25 cellular contexts compared by ENCODE assay signal in genomic region chr1:19712928-19713327, GRCh38. TPM values are rescaled to one million over a fixed set of nuclear protein-coding genes. Genes with fewer than 3 reads are reported as not detected.
"Had no signal": no experiment of that assay in that cellular context is flagged by ENCODE, and none has a peak within 500 bp of the region (broad histone marks: within the 10 kb centered on the region; RNA-seq: fewer than 3 reads in every experiment).

No MANE protein-coding gene starts in this region.

- H3K4me1 ChIP-seq: prostate gland, thyroid gland, upper lobe of right lung had no signal

- ATAC-seq: effector memory CD8-positive, alpha-beta T cell; esophagus mucosa; left cardiac atrium; natural killer cell; T-cell; upper lobe of right lung had no signal

- H3K9me3 Mint-ChIP-seq: activated naive CD4-positive, alpha-beta T cell treated with anti-CD3 and anti-CD28 coated beads, Interleukin-2, amount 10 ng/mL, durations not matched to agents 7 days and 5 days; central memory CD8-positive, alpha-beta T cell; effector memory CD8-positive, alpha-beta T cell; natural killer cell; T-cell had no signal

- H3K27me3 Mint-ChIP-seq: activated naive CD4-positive, alpha-beta T cell treated with anti-CD3 and anti-CD28 coated beads, Interleukin-2, amount 10 ng/mL, durations not matched to agents 7 days and 5 days; central memory CD8-positive, alpha-beta T cell; effector memory CD8-positive, alpha-beta T cell; T-cell had no signal

- H3K4me3 Mint-ChIP-seq: activated naive CD4-positive, alpha-beta T cell treated with anti-CD3 and anti-CD28 coated beads, Interleukin-2, amount 10 ng/mL, durations not matched to agents 7 days and 5 days; central memory CD8-positive, alpha-beta T cell; effector memory CD8-positive, alpha-beta T cell; natural killer cell; T-cell had no signal

- H3K27me3 ChIP-seq: hepatocyte, thyroid gland, upper lobe of right lung had no signal

- H3K27ac Mint-ChIP-seq: activated naive CD4-positive, alpha-beta T cell treated with anti-CD3 and anti-CD28 coated beads, Interleukin-2, amount 10 ng/mL, durations not matched to agents 7 days and 5 days; effector memory CD8-positive, alpha-beta T cell; natural killer cell; T-cell had no signal

- H3K79me2 ChIP-seq: hepatocyte had no signal

- H3K36me3 ChIP-seq: prostate gland, upper lobe of right lung, WERI-Rb-1 had no signal

- H3K27ac ChIP-seq: hepatocyte, prostate gland, thyroid gland, upper lobe of right lung, WERI-Rb-1 had no signal

- H3K36me3 Mint-ChIP-seq: natural killer cell had no signal

- DNase-seq: activated CD4-positive, CD25-positive, alpha-beta regulatory T cell treated with anti-CD3 and anti-CD28 coated beads, Interleukin-2, amount 50 U/mL, for 72 hours; activated CD8-positive, alpha-beta memory T cell treated with anti-CD3 and anti-CD28 coated beads for 24 hours; activated CD8-positive, alpha-beta memory T cell treated with anti-CD3 and anti-CD28 coated beads, Interleukin-2, amount 50 U/mL, for 4 hours; activated effector memory CD4-positive, alpha-beta T cell treated with Interleukin-2 at 50 U/mL for 16 hours; activated naive CD4-positive, alpha-beta T cell treated with anti-CD3 and anti-CD28 coated beads, Interleukin-2, amount 10 ng/mL, durations not matched to agents 7 days and 5 days; activated T-cell treated with anti-CD3 and anti-CD28 coated beads, Interleukin-2, amount 50 U/mL, for 48 hours; effector memory CD8-positive, alpha-beta T cell; glutamatergic neuron; left cardiac atrium; midbrain; natural killer cell; stimulated activated CD4-positive, alpha-beta T cell treated with anti-CD3 and anti-CD28 coated beads, Interleukin-2, amount 100 ng/mL, for 48 hours; stimulated activated CD8-positive, alpha-beta memory T cell treated with anti-CD3 and anti-CD28 coated beads, Interleukin-4, amount 100 ng/mL, for 48 hours; stimulated activated naive CD4-positive, alpha-beta T cell; substantia nigra; T-cell; thyroid gland; upper lobe of right lung had no signal

- H2AFZ ChIP-seq: hepatocyte had no signal

- H3K9me3 ChIP-seq: prostate gland, thyroid gland, upper lobe of right lung had no signal

- H3K4me3 ChIP-seq: hepatocyte, prostate gland, thyroid gland, upper lobe of right lung had no signal

- H3K4me2 ChIP-seq: hepatocyte had no signal

RNA-seq across cellular contexts. Expression of gene HTR6, which starts 48.3 kb away (rescaled TPM):
- total RNA-seq: endothelial cell of umbilical vein, esophagus mucosa, hepatocyte, left cardiac atrium, liver, prostate gland, thyroid gland, upper lobe of right lung had no signal
